ENCODE assay signal across 8 cellular contexts in the genomic region with DNA sequence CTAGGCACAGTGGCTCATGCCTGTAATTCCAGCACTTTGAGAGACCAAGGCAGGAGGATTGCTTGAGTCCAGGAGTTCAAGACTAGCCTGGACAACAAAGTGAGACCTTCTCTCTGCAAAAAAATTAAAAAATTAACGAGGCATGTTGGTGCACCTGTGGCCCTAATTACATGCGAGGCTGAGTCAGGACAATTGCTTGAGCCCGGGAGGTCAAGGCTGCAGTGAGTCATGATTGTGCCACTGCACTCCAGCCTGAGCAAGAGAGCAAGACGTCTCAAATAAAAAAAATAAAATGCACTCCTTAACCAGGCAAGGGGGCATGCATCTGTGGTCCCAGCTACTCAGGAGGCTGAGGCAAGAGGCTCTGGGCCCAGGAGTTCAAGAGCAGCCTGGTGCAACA. TPM values are rescaled to one million over a fixed set of nuclear protein-coding genes. Genes with fewer than 3 reads are reported as not detected.
DNase-seq lines count a peak whose midpoint lies in the region; TF ChIP-seq lines count a peak whose summit lies in the region.
"Not testable (repeated sequence)": the region's sequence is repeated elsewhere in the genome, so short reads cannot be mapped to it uniquely, and the experiment has no call there.

No MANE protein-coding gene starts in this region.

- H3K79me2 ChIP-seq in SK-N-SH (ENCODE audit: insufficient read depth); fibroblast of lung (ENCODE audit: control insufficient read depth, insufficient read depth, low read length): not testable (repeated sequence)

- H2AFZ ChIP-seq in SK-N-SH (ENCODE audit: low read depth); fibroblast of lung (ENCODE audit: low read length): not testable (repeated sequence)

- not testable (repeated sequence) for H3K36me3 ChIP-seq in MG63; SK-N-SH (replicated peaks in 1 of 2; ENCODE audit: control insufficient read depth in 1 of 2, insufficient read depth in 2 of 2, low read length in 1 of 2); brain microvascular endothelial cell (replicated peaks); fibroblast of lung (ENCODE audit: control insufficient read depth, insufficient read depth, low read length)

- in situ Hi-C loops in brain microvascular endothelial cell (cut with HindIII; ENCODE audit: low pct_ligation_motif_present, low sequenced_read_pairs): not testable (repeated sequence)

- not testable (repeated sequence) for H3K9me3 ChIP-seq in MG63; SK-N-SH; fibroblast of lung (ENCODE audit: control insufficient read depth, insufficient read depth, low read depth, low read length)

- not testable (repeated sequence) for H3K9me2 ChIP-seq in SK-N-SH

- H3K9me3 Mint-ChIP-seq in CD14-positive monocyte: not testable (repeated sequence)

- not testable (repeated sequence) for H3K4me1 ChIP-seq in SK-N-SH (ENCODE audit: control insufficient read depth in 1 of 2, insufficient read depth in 2 of 2, low read depth in 1 of 2, low read length in 1 of 2)
- H3K4me1 ChIP-seq in fibroblast of lung (ENCODE audit: control insufficient read depth, extremely low read depth, insufficient read depth, low read length): peaks cover 14% of the 10 kb centered on the region

- TF ChIP-seq RAD21 in SK-N-SH (IDR thresholded peaks at IDR 0.05; ENCODE audit: low read length): not testable (repeated sequence)

- TF ChIP-seq CTCF in CD14-positive monocyte (IDR thresholded peaks at IDR 0.05); SK-N-SH (IDR thresholded peaks at IDR 0.05); brain microvascular endothelial cell (IDR thresholded peaks at IDR 0.05; ENCODE audit: low read depth, low read length, missing control alignments); fibroblast of lung (conservative IDR thresholded peaks at IDR 0.05 in 1 of 2, IDR thresholded peaks at IDR 0.05 in 1 of 2; ENCODE audit: low read depth in 1 of 2, low read length in 2 of 2): not testable (repeated sequence)

- H3F3A ChIP-seq in SK-N-SH (replicated peaks; ENCODE audit: insufficient read depth): not testable (repeated sequence)

- H3K27ac ChIP-seq in SK-N-SH (ENCODE audit: low read depth in 2 of 2, low read length in 1 of 2); brain microvascular endothelial cell; fibroblast of lung (ENCODE audit: insufficient read depth, low read length): not testable (repeated sequence)

- peaks cover 32 to 34% of the 10 kb centered on the region in 2 donors for H3K36me3 Mint-ChIP-seq in CD14-positive monocyte

- 31% methylated on average over 4 of the region's 4 CpGs for WGBS in SK-N-SH (ENCODE audit: low lambda C conversion rate)

- not testable (repeated sequence) for H3K27me3 ChIP-seq in MG63; SK-N-SH (ENCODE audit: insufficient read depth); brain microvascular endothelial cell (replicated peaks); fibroblast of lung (ENCODE audit: control insufficient read depth, insufficient read depth, low read length)

- peaks cover 69% of the 10 kb centered on the region for H3K4me1 Mint-ChIP-seq in CD14-positive monocyte

- CTCF ChIA-PET in SK-N-SH (lab: Yijun Ruan, JAX): not testable (repeated sequence)

- POLR2A ChIA-PET in SK-N-SH (lab: Yijun Ruan, JAX): not testable (repeated sequence)

- peak; percentile 70 for DNase-seq in CD14-positive monocyte (ENCODE audit: low spot score)
- peak; percentile 48 for DNase-seq in HCEC 1CT
- peak; percentile 45 for DNase-seq in MG63
- peak; percentile 40 for DNase-seq in NOMO-1 treated with DMSO at 0.1 percent for 48 hours (lab: John Stamatoyannopoulos, UW; ENCODE audit: unreplicated experiment)
- not testable (repeated sequence) for DNase-seq in SK-N-SH
- DNase-seq in brain microvascular endothelial cell: peak; percentile 30
- DNase-seq in fibroblast of lung (ENCODE audit: low read depth in 2 of 2): peak; percentile 43 to 56
- DNase-seq in left kidney (ENCODE audit: low read depth, low spot score): peak; percentile 27

- not testable (repeated sequence) for H3K4me3 ChIP-seq in MG63; SK-N-SH (ENCODE audit: low read depth in 2 of 2, low read length in 1 of 2); brain microvascular endothelial cell (ENCODE audit: low read depth, low read length); fibroblast of lung (replicated peaks in 1 of 4; ENCODE audit: control extremely low read depth in 1 of 4, insufficient read depth in 1 of 4, low read depth in 3 of 4, low read length in 4 of 4)

- not testable (repeated sequence) for TF ChIP-seq EP300 in SK-N-SH (IDR thresholded peaks at IDR 0.05; ENCODE audit: borderline replicate concordance in 1 of 2, low read depth in 1 of 2, low read length in 1 of 2)

- intact Hi-C loops in CD14-positive monocyte (cut with micrococcal nuclease): loop anchor here (5.0 to 10.0 kb wide), 4 partner anchors 49 to 161 kb away; partner anchors contain the start of gene IPCEF1 (in 1 of the 2)

- H3K4me3 Mint-ChIP-seq in CD14-positive monocyte: peak overlapping the region in 1 of 2 donors; percentile 7

- not testable (repeated sequence) for H3K9ac ChIP-seq in SK-N-SH; fibroblast of lung (ENCODE audit: insufficient read depth, low read length)

- H4K20me1 ChIP-seq in SK-N-SH (ENCODE audit: insufficient read depth); fibroblast of lung (ENCODE audit: control insufficient read depth, extremely low read depth, insufficient read depth, low read length): not testable (repeated sequence)

- not testable (repeated sequence) for H3K27me3 Mint-ChIP-seq in CD14-positive monocyte (ENCODE audit: low read depth in 3 of 3)

- not testable (repeated sequence) for H3K4me2 ChIP-seq in SK-N-SH; fibroblast of lung (ENCODE audit: extremely low read depth, insufficient read depth, low read length)

- peak overlapping the region; percentile 72 to 86 (median 80) for H3K27ac Mint-ChIP-seq in CD14-positive monocyte

TF ChIP-seq in SK-N-SH, 30 proteins besides CTCF, POLR2A, EP300 and RAD21:
- peak; percentile 45; the same call in 1 of the 2 replicates for TF ChIP-seq TCF12 (IDR thresholded peaks at IDR 0.05)
- TF ChIP-seq FOSL2 (IDR thresholded peaks at IDR 0.05; ENCODE audit: borderline replicate concordance, low read depth): peak; percentile 44; the same call in 1 of the 2 replicates
- peak; percentile 31; the same call in 1 of the 2 replicates for TF ChIP-seq JUND (IDR thresholded peaks at IDR 0.05)

RNA-seq across cellular contexts. Expression of gene IPCEF1, which starts 53.0 kb away (rescaled TPM):
- polyA plus RNA-seq in CD14-positive monocyte (10 to 100 TPM; 14.7 to 16.5 TPM), SK-N-SH (2012; rRNA removed) (not detected in 2 replicates), fibroblast of lung (0.03 and 0.46 TPM in 2 replicates)
- not detected in 2 replicates for total RNA-seq in MG63 (2014; rRNA removed; shearing (Covaris generic); ENCODE audit: low replicate concordance)
- polyA plus RNA-seq in SK-N-SH (2012; cell fraction: cytosol; rRNA removed): 0.01 and 0.06 TPM in 2 replicates
- 0.01 TPM in 2 replicates for polyA plus RNA-seq in SK-N-SH (2012; cell fraction: nucleus; rRNA removed)
- 0.26 and 0.33 TPM in 2 replicates for total RNA-seq in fibroblast of lung
- polyA plus RNA-seq in fibroblast of lung (2012): 0.22 TPM in 1 of 2 replicates, not detected in the other
- not detected in 2 replicates for polyA minus RNA-seq in fibroblast of lung (ENCODE audit: low replicate concordance)

Comparison
In these comparisons a context has a peak if more than half of its experiments do, and no peak if none do; other contexts are left out.
1. RNA of gene IPCEF1, which starts 53.0 kb away (polyA plus RNA-seq): 14.7 to 16.5 TPM in CD14-positive monocyte; 0.03 to 0.46 TPM in fibroblast of lung and 0.01 to 0.06 TPM in SK-N-SH; every median in the first group is over 10 times any median in the second.